ENCODE assay signal across 19 cellular contexts in the genomic region with DNA sequence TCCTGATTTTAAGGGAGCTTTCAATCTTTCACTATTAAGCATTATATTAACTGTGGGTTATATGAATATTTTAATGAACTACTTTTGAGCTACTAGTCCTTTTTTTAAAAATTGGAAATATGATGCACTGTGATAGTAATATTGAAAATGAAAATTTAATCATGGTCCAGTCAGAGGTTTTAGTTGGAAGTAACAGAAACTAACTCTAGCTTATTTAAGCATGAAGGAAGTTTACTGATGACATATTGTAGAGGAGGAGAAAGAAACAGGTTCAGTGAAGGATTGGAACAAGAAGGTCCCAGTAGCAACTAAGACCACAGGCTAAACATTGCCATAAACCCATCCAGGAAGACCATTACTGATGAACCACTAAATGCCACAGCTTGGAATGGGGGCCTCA. TPM values are rescaled to one million over a fixed set of nuclear protein-coding genes. Genes with fewer than 3 reads are reported as not detected.
A peak's percentile ranks its signal among the peaks of the same experiment; 100 is the strongest.
DNase-seq lines count a peak whose midpoint lies in the region; ATAC-seq and TF ChIP-seq lines count a peak whose summit lies in the region.
"Had no signal": no experiment of that assay in that cellular context is flagged by ENCODE, and none has a peak within 500 bp of the region (broad histone marks: within the 10 kb centered on the region; RNA-seq: fewer than 3 reads in every experiment).

No MANE protein-coding gene starts in this region.

- no peak for DNase-seq in activated T-cell treated with anti-CD3 and anti-CD28 coated beads, Interleukin-2, amount 50 U/mL, for 24 hours
- DNase-seq in activated T-cell treated with anti-CD3 and anti-CD28 coated beads, Interleukin-2, amount 50 U/mL, for 48 hours: no peak
- DNase-seq in stimulated activated naive CD8-positive, alpha-beta T cell treated with anti-CD3 and anti-CD28 coated beads, Interleukin-15, Interleukin-2, amounts not matched to agents 100 U/mL and 50 U/mL, for 24 hours: no peak
- DNase-seq in HFFc6: no peak
- DNase-seq: 8988T; CD8-positive, alpha-beta T cell; DMS 273 treated with DMSO at 0.1 percent for 48 hours; DMS53; DND-41; EL; HCEC 1CT had no signal

- no peaks in the 10 kb centered on the region for H3K9me3 ChIP-seq in neutrophil
- H3K9me3 ChIP-seq: BLaER1 had no signal

- H3K27me3 Mint-ChIP-seq in activated T-cell treated with anti-CD3 and anti-CD28 coated beads, Interleukin-2, amount 50 U/mL, for 24 hours: no peaks in the 10 kb centered on the region
- no peaks in the 10 kb centered on the region for H3K27me3 Mint-ChIP-seq in stimulated activated naive CD8-positive, alpha-beta T cell treated with anti-CD3 and anti-CD28 coated beads, Interleukin-15, Interleukin-2, amounts not matched to agents 100 ng/mL and 50 ng/mL, for 24 hours
- H3K27me3 Mint-ChIP-seq in HFFc6 (ENCODE audit: insufficient read depth): peaks cover 3% of the 10 kb centered on the region

- H3K4me1 Mint-ChIP-seq in activated T-cell treated with anti-CD3 and anti-CD28 coated beads, Interleukin-2, amount 50 U/mL, for 24 hours (ENCODE audit: low read depth): peaks cover 20% of the 10 kb centered on the region
- peaks cover 15% of the 10 kb centered on the region for H3K4me1 Mint-ChIP-seq in stimulated activated naive CD8-positive, alpha-beta T cell treated with anti-CD3 and anti-CD28 coated beads, Interleukin-15, Interleukin-2, amounts not matched to agents 100 ng/mL and 50 ng/mL, for 24 hours (ENCODE audit: low read depth)
- H3K4me1 Mint-ChIP-seq in HFFc6 (ENCODE audit: low read depth): peaks cover 13% of the 10 kb centered on the region

- TF ChIP-seq CTCF in neutrophil (IDR thresholded peaks at IDR 0.05) (no peak), HFFc6 (IDR thresholded peaks at IDR 0.05) (no peak)

- H3K27me3 ChIP-seq in neutrophil: no peaks in the 10 kb centered on the region
- H3K27me3 ChIP-seq: BLaER1 had no signal

- no peak for ATAC-seq in stimulated activated naive CD8-positive, alpha-beta T cell treated with anti-CD3 and anti-CD28 coated beads, Interleukin-15, Interleukin-2, amounts not matched to agents 100 U/mL and 50 U/mL, for 24 hours
- no peak for ATAC-seq in HG02759 (IDR thresholded peaks at IDR 0.05; ENCODE audit: unreplicated experiment)
- ATAC-seq: CD8-positive, alpha-beta T cell; GM23338 had no signal

- H3K36me3 ChIP-seq in neutrophil: no peaks in the 10 kb centered on the region
- H3K36me3 ChIP-seq: BLaER1 had no signal

- no peak overlapping the region for H3K4me3 ChIP-seq in neutrophil (ENCODE audit: low read depth in 1 of 2, low read length in 1 of 2)
- H3K4me3 ChIP-seq: BLaER1, GM23338 had no signal

- no peaks in the 10 kb centered on the region for H3K9me3 Mint-ChIP-seq in activated T-cell treated with anti-CD3 and anti-CD28 coated beads, Interleukin-2, amount 50 U/mL, for 24 hours
- no peaks in the 10 kb centered on the region for H3K9me3 Mint-ChIP-seq in stimulated activated naive CD8-positive, alpha-beta T cell treated with anti-CD3 and anti-CD28 coated beads, Interleukin-15, Interleukin-2, amounts not matched to agents 100 ng/mL and 50 ng/mL, for 24 hours
- no peaks in the 10 kb centered on the region for H3K9me3 Mint-ChIP-seq in HFFc6
- H3K9me3 Mint-ChIP-seq: CD8-positive, alpha-beta T cell; GM23338 had no signal

- H3K4me1 ChIP-seq in neutrophil (ENCODE audit: control insufficient read depth in 1 of 2, insufficient read depth in 1 of 2, low read depth in 1 of 2, low read length in 1 of 2): peaks cover 61 to 70% of the 10 kb centered on the region in 2 experiments
- H3K4me1 ChIP-seq: BLaER1 had no signal

- no peaks in the 10 kb centered on the region for H3K36me3 Mint-ChIP-seq in activated T-cell treated with anti-CD3 and anti-CD28 coated beads, Interleukin-2, amount 50 U/mL, for 24 hours (ENCODE audit: low read depth)
- no peaks in the 10 kb centered on the region for H3K36me3 Mint-ChIP-seq in stimulated activated naive CD8-positive, alpha-beta T cell treated with anti-CD3 and anti-CD28 coated beads, Interleukin-15, Interleukin-2, amounts not matched to agents 100 ng/mL and 50 ng/mL, for 24 hours (ENCODE audit: low read depth)
- no peaks in the 10 kb centered on the region for H3K36me3 Mint-ChIP-seq in HFFc6 (ENCODE audit: low read depth)
- H3K36me3 Mint-ChIP-seq: CD8-positive, alpha-beta T cell had no signal

- H3K27ac Mint-ChIP-seq in activated T-cell treated with anti-CD3 and anti-CD28 coated beads, Interleukin-2, amount 50 U/mL, for 24 hours: peak overlapping the region; percentile 1
- H3K27ac Mint-ChIP-seq in stimulated activated naive CD8-positive, alpha-beta T cell treated with anti-CD3 and anti-CD28 coated beads, Interleukin-15, Interleukin-2, amounts not matched to agents 100 ng/mL and 50 ng/mL, for 24 hours: no peak overlapping the region
- no peak overlapping the region for H3K27ac Mint-ChIP-seq in HFFc6
- H3K27ac Mint-ChIP-seq: CD8-positive, alpha-beta T cell; GM23338 had no signal

- H3K4me3 Mint-ChIP-seq in activated T-cell treated with anti-CD3 and anti-CD28 coated beads, Interleukin-2, amount 50 U/mL, for 24 hours: no peak overlapping the region
- H3K4me3 Mint-ChIP-seq in stimulated activated naive CD8-positive, alpha-beta T cell treated with anti-CD3 and anti-CD28 coated beads, Interleukin-15, Interleukin-2, amounts not matched to agents 100 ng/mL and 50 ng/mL, for 24 hours: peak overlapping the region; percentile 25
- H3K4me3 Mint-ChIP-seq in HFFc6: no peak overlapping the region
- H3K4me3 Mint-ChIP-seq: CD8-positive, alpha-beta T cell; GM23338 had no signal

- peak overlapping the region; percentile 89 for H3K27ac ChIP-seq in neutrophil
- H3K27ac ChIP-seq: BLaER1 had no signal

RNA-seq across cellular contexts. Expression of gene TMIGD1, which starts 20.9 kb away (rescaled TPM):
- not detected for total RNA-seq in HFFc6 (2021; fragmentation: NEBNext Ultra II Directional; extraction: Animal tissue kit (Norgen Biotek cat#: 25700))
- total RNA-seq: A673; CD8-positive, alpha-beta T cell; G401; GM23338; HT1080 had no signal

RNA-seq across cellular contexts. Expression of gene CPD, which starts 24.0 kb away (rescaled TPM):
- 10 to 100 TPM; 45.9 to 57.4 (median 49.7) TPM for total RNA-seq in HFFc6 (2021; fragmentation: NEBNext Ultra II Directional; extraction: Animal tissue kit (Norgen Biotek cat#: 25700))
